10 cellular contexts compared by ENCODE assay signal in genomic region chr3:192850501-192850981, GRCh38.
DNase-seq lines count a peak whose midpoint lies in the region; ATAC-seq and TF ChIP-seq lines count a peak whose summit lies in the region.
"Had no signal": no experiment of that assay in that cellular context is flagged by ENCODE, and none has a peak within 500 bp of the region (broad histone marks: within the 10 kb centered on the region; RNA-seq: fewer than 3 reads in every experiment).

No MANE protein-coding gene starts in this region.

- WGBS in heart right ventricle, 2 donors: 88 to 91% methylated on average over 11 of the region's 11 CpGs

- H3K4me3 Mint-ChIP-seq in activated CD4-positive, alpha-beta T cell treated with anti-CD3 and anti-CD28 coated beads, Interleukin-2, amount 10 ng/mL, durations not matched to agents 24 days and 14 days: peak overlapping the region; percentile 74

- peaks cover 18% of the 10 kb centered on the region for H3K36me3 Mint-ChIP-seq in activated CD4-positive, alpha-beta T cell treated with anti-CD3 and anti-CD28 coated beads, Interleukin-2, amount 10 ng/mL, durations not matched to agents 24 days and 14 days (ENCODE audit: low read depth)

- H3K27me3 ChIP-seq in heart right ventricle: no peaks in the 10 kb centered on the region

- ATAC-seq in Right ventricle myocardium superior (ENCODE audit: poor library complexity) (peak; percentile 15), heart right ventricle (no peak), HG03378 (IDR thresholded peaks at IDR 0.05; ENCODE audit: unreplicated experiment) (peak; percentile 78), HG02970 (IDR thresholded peaks at IDR 0.05; ENCODE audit: low FRiP score, unreplicated experiment) (no peak)
- ATAC-seq: naive thymus-derived CD4-positive, alpha-beta T cell had no signal

- H3K27me3 Mint-ChIP-seq in activated CD4-positive, alpha-beta T cell treated with anti-CD3 and anti-CD28 coated beads, Interleukin-2, amount 10 ng/mL, durations not matched to agents 24 days and 14 days: no peaks in the 10 kb centered on the region

- H3K36me3 ChIP-seq in heart right ventricle: no peaks in the 10 kb centered on the region

- H3K9me3 ChIP-seq in heart right ventricle: peaks cover 0 to 10% (median 0%) of the 10 kb centered on the region in 11 donors

- intact Hi-C loops in Right ventricle myocardium superior (cut with DNase I) (no loop called here), heart right ventricle (cut with DNase I) (no loop called here)
- intact Hi-C loops in activated CD4-positive, alpha-beta T cell treated with anti-CD3 and anti-CD28 coated beads, Interleukin-2, amount 10 ng/mL, durations not matched to agents 24 days and 14 days (cut with micrococcal nuclease): loop anchor here (1.0 to 5.0 kb wide), 9 partner anchors 12 to 174 kb away; partner anchors contain the start of gene MB21D2

- H3K27ac ChIP-seq in heart right ventricle: no peak overlapping the region
- H3K27ac ChIP-seq: C4-2B had no signal

- DNase-seq in Right ventricle myocardium superior (no peak), heart right ventricle (no peak), left kidney (ENCODE audit: low read depth, low spot score) (peak; percentile 80), NCI-H510A treated with DMSO at 0.1 percent for 48 hours (lab: John Stamatoyannopoulos, UW) (no peak), NCI-H345 (lab: John Stamatoyannopoulos, UW) (no peak)
- peak; percentile 76 for DNase-seq in activated CD4-positive, alpha-beta T cell treated with anti-CD3 and anti-CD28 coated beads, Interleukin-2, amount 10 ng/mL, durations not matched to agents 24 days and 14 days

- H3K27ac Mint-ChIP-seq in activated CD4-positive, alpha-beta T cell treated with anti-CD3 and anti-CD28 coated beads, Interleukin-2, amount 10 ng/mL, durations not matched to agents 24 days and 14 days: peak overlapping the region; percentile 80

- H3K4me3 ChIP-seq in heart right ventricle: no peak overlapping the region

- H3K4me1 Mint-ChIP-seq in activated CD4-positive, alpha-beta T cell treated with anti-CD3 and anti-CD28 coated beads, Interleukin-2, amount 10 ng/mL, durations not matched to agents 24 days and 14 days: peaks cover 48% of the 10 kb centered on the region

- TF ChIP-seq CTCF in heart right ventricle (IDR thresholded peaks at IDR 0.05): no peak

- peaks cover 0 to 38% (median 12%) of the 10 kb centered on the region in 9 donors for H3K4me1 ChIP-seq in heart right ventricle

- H3K9me3 Mint-ChIP-seq in activated CD4-positive, alpha-beta T cell treated with anti-CD3 and anti-CD28 coated beads, Interleukin-2, amount 10 ng/mL, durations not matched to agents 24 days and 14 days: no peaks in the 10 kb centered on the region
- H3K9me3 Mint-ChIP-seq: naive thymus-derived CD4-positive, alpha-beta T cell had no signal

Comparison
In these comparisons a context has a peak if more than half of its experiments do, and no peak if none do; other contexts are left out.
1. ATAC-seq: peak in Right ventricle myocardium superior (single experiment) and HG03378 (single experiment); none in heart right ventricle (0 of 8) and HG02970 (single experiment).
2. DNase-seq: peak in activated CD4-positive, alpha-beta T cell treated with anti-CD3 and anti-CD28 coated beads, Interleukin-2, amount 10 ng/mL, durations not matched to agents 24 days and 14 days (single experiment) and left kidney (single experiment); none in Right ventricle myocardium superior (single experiment), heart right ventricle (0 of 2), NCI-H510A treated with DMSO at 0.1 percent for 48 hours (single experiment) and NCI-H345 (single experiment).